In genomic region chr13:113210834-113211233, GRCh38 we compare ENCODE assay signal across 11 cellular contexts. TPM values are rescaled to one million over a fixed set of nuclear protein-coding genes. Genes with fewer than 3 reads are reported as not detected.
DNase-seq lines count a peak whose midpoint lies in the region; ATAC-seq, FAIRE-seq and TF ChIP-seq lines count a peak whose summit lies in the region.
"Had no signal": no experiment of that assay in that cellular context is flagged by ENCODE, and none has a peak within 500 bp of the region (broad histone marks: within the 10 kb centered on the region; RNA-seq: fewer than 3 reads in every experiment).

No MANE protein-coding gene starts in this region.

- no peak for ATAC-seq in A549
- ATAC-seq in T-helper 17 cell: no peak
- ATAC-seq in GM19328 (IDR thresholded peaks at IDR 0.05; ENCODE audit: unreplicated experiment): no peak

- no peak for TF ChIP-seq CTCF in A549 (IDR thresholded peaks at IDR 0.05)
- TF ChIP-seq CTCF in hepatocyte (IDR thresholded peaks at IDR 0.05; ENCODE audit: poor library complexity): no peak
- TF ChIP-seq CTCF in spleen (IDR thresholded peaks at IDR 0.05 in 8 of 11, conservative IDR thresholded peaks at IDR 0.05 in 3 of 11): no peak
- no peak for TF ChIP-seq CTCF in lower leg skin (IDR thresholded peaks at IDR 0.05)

- POLR2A ChIA-PET in A549 (lab: Yijun Ruan, JAX): no interaction called here

- peak overlapping the region; percentile 97 for H3K4me2 ChIP-seq in A549
- H3K4me2 ChIP-seq in hepatocyte: peak overlapping the region; percentile 83

- no peak for DNase-seq in A549 (ENCODE audit: low read depth in 1 of 2, low spot score in 1 of 2)
- DNase-seq in GF-D8 (lab: John Stamatoyannopoulos, UW): peak; percentile 61
- no peak for DNase-seq in T-helper 17 cell
- DNase-seq in hepatocyte (ENCODE audit: low spot score): no peak
- DNase-seq in hepatic stellate cell (ENCODE audit: low spot score): no peak
- no peak for DNase-seq in spleen
- no peak for DNase-seq in lower leg skin (ENCODE audit: low spot score in 2 of 2)
- DNase-seq: activated CD4-positive, alpha-beta T cell treated with anti-CD3 and anti-CD28 coated beads, Interleukin-2, amount 50 U/mL, for 48 hours; NCI-H1417 had no signal

- H3K36me3 Mint-ChIP-seq in T-helper 17 cell (ENCODE audit: low read depth): no peaks in the 10 kb centered on the region

- H2AFZ ChIP-seq in hepatocyte: no peak overlapping the region

- H3K36me3 ChIP-seq in hepatocyte (replicated peaks; ENCODE audit: insufficient read depth, low read depth): no peaks in the 10 kb centered on the region
- H3K36me3 ChIP-seq in spleen: peaks cover 0 to 29% (median 0%) of the 10 kb centered on the region in 6 donors

- peaks cover 29% of the 10 kb centered on the region for H3K4me1 Mint-ChIP-seq in T-helper 17 cell

- no peak for FAIRE-seq in A549 (lab: Jason Lieb, UNC)

- TF ChIP-seq RAD21 in A549 (conservative IDR thresholded peaks at IDR 0.05 in 1 of 2, IDR thresholded peaks at IDR 0.05 in 1 of 2): no peak

- intact Hi-C loops in spleen (cut with DNase I; ENCODE audit: low total_unique reads) (no loop called here), lower leg skin (cut with DNase I; ENCODE audit: low total_unique reads) (no loop called here)

- H3K9me2 ChIP-seq in hepatocyte (replicated peaks; ENCODE audit: insufficient read depth): no peaks in the 10 kb centered on the region

- H3K27ac Mint-ChIP-seq in T-helper 17 cell: no peak overlapping the region

- no peaks in the 10 kb centered on the region for H3K9me3 ChIP-seq in A549
- H3K9me3 ChIP-seq in T-helper 17 cell (ENCODE audit: control insufficient read depth, low read length, poor library complexity, severe bottlenecking): no peaks in the 10 kb centered on the region
- H3K9me3 ChIP-seq in hepatocyte (ENCODE audit: low read depth): no peaks in the 10 kb centered on the region
- H3K9me3 ChIP-seq in spleen: no peaks in the 10 kb centered on the region

- H3K4me3 Mint-ChIP-seq in T-helper 17 cell: peak overlapping the region; percentile 70

- H3K27me3 Mint-ChIP-seq in T-helper 17 cell: no peaks in the 10 kb centered on the region

- no peak for TF ChIP-seq EP300 in A549 (IDR thresholded peaks at IDR 0.05)

- peaks cover 85% of the 10 kb centered on the region for H3K79me2 ChIP-seq in hepatocyte

- H4K20me1 ChIP-seq in hepatocyte (ENCODE audit: insufficient read depth, poor library complexity, severe bottlenecking): peaks cover 56% of the 10 kb centered on the region

- TF ChIP-seq POLR2A in A549 (IDR thresholded peaks at IDR 0.05; ENCODE audit: low read length) (no peak), spleen (IDR thresholded peaks at IDR 0.05) (no peak), lower leg skin (IDR thresholded peaks at IDR 0.05) (no peak)

- H3K27me3 ChIP-seq in hepatocyte (no peaks in the 10 kb centered on the region), spleen (replicated peaks in 1 of 7) (no peaks in the 10 kb centered on the region)

- CTCF ChIA-PET in A549 (lab: Yijun Ruan, JAX): no interaction called here

- 83% methylated on average over 6 of the region's 6 CpGs for WGBS in A549 (ENCODE audit: missing lambda C conversion rate)
- 96% methylated on average over 6 of the region's 6 CpGs for WGBS in hepatocyte (ENCODE audit: low lambda C conversion rate, missing lambda C conversion rate)
- WGBS in spleen, 5 donors: 69 to 91% (median 77%) methylated on average over 6 of the region's 6 CpGs
- 83 to 88% methylated on average over 6 of the region's 6 CpGs for WGBS in lower leg skin, 2 donors

- H3K27ac ChIP-seq in A549: no peak overlapping the region; a peak in 1 of 6 replicates
- no peak overlapping the region for H3K27ac ChIP-seq in hepatocyte
- H3K27ac ChIP-seq in spleen: peak overlapping the region in 1 of 8 donors; percentile 99

- H3K4me3 ChIP-seq in A549 (peak overlapping the region; percentile 99; the same call in 2 of the 3 replicates), hepatocyte (peak overlapping the region; percentile 38), spleen (peak overlapping the region in 3 of 8 donors; percentile 89 to 98 (median 94)), lower leg skin (ENCODE audit: low read depth, poor library complexity, severe bottlenecking) (no peak overlapping the region)

- H3K4me1 ChIP-seq in A549 (peaks cover 35% of the 10 kb centered on the region), hepatocyte (ENCODE audit: insufficient read depth) (peaks cover 18% of the 10 kb centered on the region), spleen (peaks cover 47 to 84% (median 70%) of the 10 kb centered on the region in 6 donors)

TF ChIP-seq in A549, 52 proteins besides CTCF, POLR2A, EP300 and RAD21:
- TF ChIP-seq RCOR1 (IDR thresholded peaks at IDR 0.05; ENCODE audit: low read depth, low read length) (no peak), ZSCAN20 (CRISPR knock-in tag; IDR thresholded peaks at IDR 0.05) (no peak), SREBF2 (IDR thresholded peaks at IDR 0.05) (no peak), ELK1 (IDR thresholded peaks at IDR 0.05; ENCODE audit: low read depth, low read length) (no peak), POLR2AphosphoS2 (conservative IDR thresholded peaks at IDR 0.05; ENCODE audit: low read length) (no peak), PHF8 (IDR thresholded peaks at IDR 0.05; ENCODE audit: borderline replicate concordance, low read depth) (no peak), ZC3H11A (IDR thresholded peaks at IDR 0.05) (no peak)

RNA-seq across cellular contexts. Expression of gene CUL4A, which starts 1.4 kb away (rescaled TPM):
- polyA plus RNA-seq in A549 (2011; rRNA removed) (53.2 and 55.4 TPM in 2 replicates), A549 (2017; fragmentation: RNase III; extraction: RNeasy Plus Mini Kit Qiagen cat#74134 plus additional on column Dnase treatment) (46.9 to 57.0 TPM (median 49.6 TPM) in 3 replicates), hepatocyte (51.0 and 52.2 TPM in 2 replicates), spleen (10 to 100 TPM; 24.4 to 35.6 (median 34.7) TPM)
- polyA plus RNA-seq in A549 (2012; cell fraction: cytosol; rRNA removed): 32.5 and 37.9 TPM in 2 replicates
- polyA plus RNA-seq in A549 (2012; cell fraction: nucleus; rRNA removed): 52.7 and 61.2 TPM in 2 replicates
- polyA minus RNA-seq in A549 (2011; rRNA and poly(A)+ RNA removed): 38.9 and 39.1 TPM in 2 replicates
- total RNA-seq in T-helper 17 cell (10 to 100 TPM; 78.3 to 80.2 TPM), hepatocyte (75.8 and 85.3 TPM in 2 replicates), spleen (10 to 100 TPM; 54.8 to 99.3 (median 70.1) TPM), lower leg skin (100 to 1,000 TPM in 3 of 4 donors, 10 to 100 TPM in 1; 80.7 to 146 (median 105) TPM)

RNA-seq across cellular contexts. Expression of gene PCID2, which starts 2.4 kb away (rescaled TPM):
- polyA plus RNA-seq in A549 (2011; rRNA removed) (68.7 and 71.1 TPM in 2 replicates), A549 (2017; fragmentation: RNase III; extraction: RNeasy Plus Mini Kit Qiagen cat#74134 plus additional on column Dnase treatment) (37.7 to 39.9 TPM (median 39.1 TPM) in 3 replicates), hepatocyte (42.3 and 47.5 TPM in 2 replicates), spleen (10 to 100 TPM; 34.3 to 45.6 (median 41.2) TPM)
- 37.4 and 38.5 TPM in 2 replicates for polyA plus RNA-seq in A549 (2012; cell fraction: cytosol; rRNA removed)
- polyA plus RNA-seq in A549 (2012; cell fraction: nucleus; rRNA removed): 39.1 and 60.0 TPM in 2 replicates
- polyA minus RNA-seq in A549 (2011; rRNA and poly(A)+ RNA removed): 44.5 and 45.2 TPM in 2 replicates
- total RNA-seq in T-helper 17 cell (10 to 100 TPM; 31.3 to 47.9 TPM), hepatocyte (55.4 and 64.9 TPM in 2 replicates), spleen (10 to 100 TPM; 38.4 to 71.0 (median 49.9) TPM), lower leg skin (10 to 100 TPM; 28.0 to 44.2 (median 40.3) TPM)

RNA-seq across cellular contexts. Expression of gene PROZ, which starts 52.4 kb away (rescaled TPM):
- not detected in 2 replicates for polyA plus RNA-seq in A549 (2011; rRNA removed)
- polyA plus RNA-seq in A549 (2012; cell fraction: cytosol; rRNA removed): not detected in 2 replicates
- not detected in 2 replicates for polyA plus RNA-seq in A549 (2012; cell fraction: nucleus; rRNA removed)
- polyA plus RNA-seq in A549 (2017; fragmentation: RNase III; extraction: RNeasy Plus Mini Kit Qiagen cat#74134 plus additional on column Dnase treatment): not detected in 3 replicates
- polyA minus RNA-seq in A549 (2011; rRNA and poly(A)+ RNA removed): not detected in 2 replicates
- not detected for total RNA-seq in T-helper 17 cell
- total RNA-seq in hepatocyte: 4.7 and 5.4 TPM in 2 replicates
- polyA plus RNA-seq in hepatocyte: 4.7 and 8.0 TPM in 2 replicates
- total RNA-seq in spleen: not detected
- under 1 TPM in 1 of 3 donors, not detected in 2; 0.11 TPM for polyA plus RNA-seq in spleen
- not detected for total RNA-seq in lower leg skin
- total RNA-seq: H4 had no signal
